Comparison of ENCODE assay signal across 11 cellular contexts in genomic region chr14:24965934-24966593, GRCh38.
DNase-seq lines count a peak whose midpoint lies in the region; ATAC-seq, FAIRE-seq and TF ChIP-seq lines count a peak whose summit lies in the region.
"Had no signal": no experiment of that assay in that cellular context is flagged by ENCODE, and none has a peak within 500 bp of the region (broad histone marks: within the 10 kb centered on the region; RNA-seq: fewer than 3 reads in every experiment).

No MANE protein-coding gene starts in this region.

- DNase-seq in HFF-Myc (ENCODE audit: extremely low read depth, low read depth) (peak; percentile 92), bronchial epithelial cell (ENCODE audit: low read depth) (peak; percentile 5), kidney tubule cell (ENCODE audit: low spot score) (peak; percentile 75), superior temporal gyrus (ENCODE audit: extremely low spot score) (peak; percentile 73), cerebellum (ENCODE audit: low spot score) (no peak), NCI-H2171 (lab: John Stamatoyannopoulos, UW) (no peak), cerebellar cortex (ENCODE audit: low spot score) (no peak)
- DNase-seq: activated naive CD4-positive, alpha-beta T cell treated with Interleukin-2 at 50 U/mL for 16 hours; naive B cell had no signal

- FAIRE-seq in bronchial epithelial cell (lab: Jason Lieb, UNC), result no peak
- FAIRE-seq: GM18507 had no signal

- TF ChIP-seq CTCF in HFF-Myc (IDR thresholded peaks at IDR 0.05; ENCODE audit: low read depth, low read length, missing control alignments), result no peak
- no peak for TF ChIP-seq CTCF in bronchial epithelial cell (IDR thresholded peaks at IDR 0.05; ENCODE audit: insufficient read depth, low read length, severe bottlenecking)

- no peak overlapping the region for H3K4me3 ChIP-seq in HFF-Myc (replicated peaks; ENCODE audit: low read depth, low read length)
- H3K4me3 ChIP-seq in bronchial epithelial cell (ENCODE audit: low read depth, low read length), result no peak overlapping the region

- no peaks in the 10 kb centered on the region for H3K27me3 ChIP-seq in bronchial epithelial cell (ENCODE audit: control insufficient read depth, insufficient read depth, low read length)

- no peaks in the 10 kb centered on the region for H3K36me3 ChIP-seq in bronchial epithelial cell (ENCODE audit: control insufficient read depth, insufficient read depth, low read length)

- no peak for ATAC-seq in GM18907 (IDR thresholded peaks at IDR 0.05; ENCODE audit: unreplicated experiment)

Comparison
In these comparisons a context has a peak if more than half of its experiments do, and no peak if none do; other contexts are left out.
1. DNase-seq: peak in HFF-Myc (single experiment), bronchial epithelial cell (single experiment), kidney tubule cell (single experiment) and superior temporal gyrus (single experiment); none in cerebellum (single experiment), NCI-H2171 (single experiment) and cerebellar cortex (single experiment).